In the genomic region with DNA sequence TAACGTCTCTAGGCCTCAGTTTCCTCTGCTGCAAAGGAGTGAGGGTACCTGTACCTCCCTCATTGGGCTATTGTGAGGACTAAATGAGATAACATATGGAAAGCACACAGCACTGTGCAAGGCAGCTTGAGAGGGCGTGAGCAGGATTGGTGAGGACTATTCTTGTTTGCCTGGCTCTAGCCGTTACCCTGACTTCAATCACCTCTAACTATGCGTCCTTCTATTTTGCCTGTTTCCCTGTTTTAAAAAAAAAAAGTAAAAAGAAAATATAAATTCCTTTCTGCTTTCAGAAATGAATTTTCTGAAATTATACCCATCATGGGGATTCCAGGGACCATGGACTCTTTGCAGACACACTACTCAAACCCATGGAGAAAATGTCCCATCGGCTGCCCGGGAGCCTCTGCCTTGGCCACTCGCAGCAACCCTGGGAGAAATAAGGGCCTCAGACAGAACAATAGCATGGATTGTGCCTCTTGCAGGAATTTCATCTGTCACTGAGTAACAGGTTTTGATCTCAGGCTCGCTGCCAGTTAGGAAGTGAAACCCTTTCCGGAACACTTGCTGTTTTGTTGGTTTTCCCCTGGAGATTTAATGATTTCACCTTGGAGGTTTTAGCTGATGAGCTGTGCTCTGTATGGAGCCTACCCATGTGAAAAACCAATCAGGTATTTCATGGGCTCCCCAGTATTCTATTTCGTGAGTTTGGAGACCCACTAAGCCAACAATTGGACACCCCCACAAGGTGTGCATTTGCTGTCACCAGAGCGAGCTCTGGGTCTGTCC, we compare ENCODE assay signal across 9 cellular contexts. TPM values are rescaled to one million over a fixed set of nuclear protein-coding genes. Genes with fewer than 3 reads are reported as not detected.
DNase-seq lines count a peak whose midpoint lies in the region; ATAC-seq and TF ChIP-seq lines count a peak whose summit lies in the region.
"Had no signal": no experiment of that assay in that cellular context is flagged by ENCODE, and none has a peak within 500 bp of the region (broad histone marks: within the 10 kb centered on the region; RNA-seq: fewer than 3 reads in every experiment).

No MANE protein-coding gene starts in this region.

- H3K36me3 Mint-ChIP-seq in activated B cell treated with CpG ODN at 0.5 μM for 24 hours (ENCODE audit: low read depth) (no peaks in the 10 kb centered on the region), osteocyte (ENCODE audit: unreplicated experiment) (no peaks in the 10 kb centered on the region)

- peak overlapping the region; percentile 47 to 73 for H3K27ac ChIP-seq in left lung
- H3K27ac ChIP-seq in upper lobe of right lung = peak overlapping the region; percentile 63

- H3K36me3 ChIP-seq in left lung (no peaks in the 10 kb centered on the region), upper lobe of right lung (no peaks in the 10 kb centered on the region)

- H3K27me3 ChIP-seq in left lung = no peaks in the 10 kb centered on the region
- H3K27me3 ChIP-seq in upper lobe of right lung = no peaks in the 10 kb centered on the region

- H3K9me3 ChIP-seq in left lung = no peaks in the 10 kb centered on the region
- H3K9me3 ChIP-seq in upper lobe of right lung = no peaks in the 10 kb centered on the region

- peak overlapping the region; percentile 87 for H3K27ac Mint-ChIP-seq in activated B cell treated with CpG ODN at 0.5 μM for 24 hours
- H3K27ac Mint-ChIP-seq in osteocyte (ENCODE audit: unreplicated experiment) = no peak overlapping the region

- H3K4me1 ChIP-seq in left lung (peaks cover 10 to 27% of the 10 kb centered on the region in 2 donors), upper lobe of right lung (peaks cover 30% of the 10 kb centered on the region)

- intact Hi-C loops in activated B cell treated with CpG ODN at 0.5 μM for 24 hours (cut with micrococcal nuclease) (loop anchor here (2.0 to 10.0 kb wide), 2 partner anchors 20 to 500 kb away; partner anchors contain the start of gene CDCA7L), left lung (cut with DNase I) (no loop called here), upper lobe of right lung (cut with DNase I) (no loop called here)

- H3K4me3 Mint-ChIP-seq in activated B cell treated with CpG ODN at 0.5 μM for 24 hours (peak overlapping the region; percentile 60), osteocyte (ENCODE audit: unreplicated experiment) (no peak overlapping the region)

- H3K27me3 Mint-ChIP-seq in activated B cell treated with CpG ODN at 0.5 μM for 24 hours (no peaks in the 10 kb centered on the region), osteocyte (ENCODE audit: unreplicated experiment) (no peaks in the 10 kb centered on the region)

- TF ChIP-seq CTCF in activated B cell treated with CpG ODN at 0.5 μM for 24 hours (IDR thresholded peaks at IDR 0.05) = no peak
- TF ChIP-seq CTCF in left lung (IDR thresholded peaks at IDR 0.05) = no peak
- TF ChIP-seq CTCF in upper lobe of right lung (IDR thresholded peaks at IDR 0.05) = no peak
- TF ChIP-seq CTCF in osteocyte (IDR thresholded peaks at IDR 0.05) = no peak

- H3K9me3 Mint-ChIP-seq in activated B cell treated with CpG ODN at 0.5 μM for 24 hours (no peaks in the 10 kb centered on the region), osteocyte (ENCODE audit: unreplicated experiment) (no peaks in the 10 kb centered on the region)

- H3K4me3 ChIP-seq in left lung (no peak overlapping the region), upper lobe of right lung (no peak overlapping the region)

- POLR2A ChIA-PET in activated B cell treated with CpG ODN at 0.5 μM for 24 hours (lab: Charles Lee) = interaction anchor here (1.4 kb wide), 1 partner anchor 13 kb away, joined by 4 read pairs; no protein-coding TSS in a partner anchor

- ATAC-seq in activated CD4-positive, CD25-positive, alpha-beta regulatory T cell treated with anti-CD3 and anti-CD28 coated beads, Interleukin-2, amount 50 U/mL, for 24 hours = peak; percentile 15 to 21
- ATAC-seq in activated B cell treated with CpG ODN at 0.5 μM for 24 hours (ENCODE audit: low read depth) (peak; percentile 58), left lung (peak; percentile 5), upper lobe of right lung (peak; percentile 10)

- DNase-seq in activated CD4-positive, CD25-positive, alpha-beta regulatory T cell treated with anti-CD3 and anti-CD28 coated beads, Interleukin-2, amount 50 U/mL, for 72 hours = no peak
- DNase-seq in activated B cell treated with CpG ODN at 0.5 μM for 24 hours (no peak), left lung (no peak), upper lobe of right lung (no peak), osteocyte (ENCODE audit: extremely low spot score, unreplicated experiment) (no peak), NCI-H2196 treated with DMSO at 0.1 percent for 48 hours (lab: John Stamatoyannopoulos, UW; ENCODE audit: unreplicated experiment) (no peak), DMS79 (lab: John Stamatoyannopoulos, UW) (no peak)
- DNase-seq: activated T-cell treated with anti-CD3 and anti-CD28 coated beads for 4 hours had no signal

- CTCF ChIA-PET in activated B cell treated with CpG ODN at 0.5 μM for 24 hours (lab: Charles Lee) = interaction anchor here (1.2 to 1.6 kb wide), 3 partner anchors 56 to 360 kb away, joined by 3 to 7 read pairs (median 4); partner anchors contain the start of gene STEAP1B

- peaks cover 76% of the 10 kb centered on the region for H3K4me1 Mint-ChIP-seq in activated B cell treated with CpG ODN at 0.5 μM for 24 hours
- peaks cover 13% of the 10 kb centered on the region for H3K4me1 Mint-ChIP-seq in osteocyte (ENCODE audit: unreplicated experiment)

RNA-seq across cellular contexts. Expression of gene STEAP1B, which starts 55.6 kb away (rescaled TPM):
- total RNA-seq in activated B cell treated with CpG ODN at 0.5 μM for 24 hours (96.4 and 117 TPM in 2 replicates), left lung (1 to 10 TPM in 1 of 2 donors, under 1 TPM in 1; 0.85 to 1.3 TPM), upper lobe of right lung (2.5 TPM), osteocyte (1.3 and 1.4 TPM in 2 replicates)

Comparison
In these comparisons a context has a peak if more than half of its experiments do, and no peak if none do; other contexts are left out.
1. ATAC-seq: peak in every context shown above with its lines; median percentile 58 in activated B cell treated with CpG ODN at 0.5 μM for 24 hours; 18 in activated CD4-positive, CD25-positive, alpha-beta regulatory T cell treated with anti-CD3 and anti-CD28 coated beads, Interleukin-2, amount 50 U/mL, for 24 hours; 10 in upper lobe of right lung; 5 in left lung.
2. RNA of gene STEAP1B, which starts 55.6 kb away (total RNA-seq): 96.4 to 117 TPM in activated B cell treated with CpG ODN at 0.5 μM for 24 hours; 2.5 TPM in upper lobe of right lung (single experiment), 1.3 to 1.4 TPM in osteocyte and 0.85 to 1.3 TPM in left lung; every median in the first group is over 10 times any median in the second.